ENCODE assay signal across 9 cellular contexts in the genomic region with DNA sequence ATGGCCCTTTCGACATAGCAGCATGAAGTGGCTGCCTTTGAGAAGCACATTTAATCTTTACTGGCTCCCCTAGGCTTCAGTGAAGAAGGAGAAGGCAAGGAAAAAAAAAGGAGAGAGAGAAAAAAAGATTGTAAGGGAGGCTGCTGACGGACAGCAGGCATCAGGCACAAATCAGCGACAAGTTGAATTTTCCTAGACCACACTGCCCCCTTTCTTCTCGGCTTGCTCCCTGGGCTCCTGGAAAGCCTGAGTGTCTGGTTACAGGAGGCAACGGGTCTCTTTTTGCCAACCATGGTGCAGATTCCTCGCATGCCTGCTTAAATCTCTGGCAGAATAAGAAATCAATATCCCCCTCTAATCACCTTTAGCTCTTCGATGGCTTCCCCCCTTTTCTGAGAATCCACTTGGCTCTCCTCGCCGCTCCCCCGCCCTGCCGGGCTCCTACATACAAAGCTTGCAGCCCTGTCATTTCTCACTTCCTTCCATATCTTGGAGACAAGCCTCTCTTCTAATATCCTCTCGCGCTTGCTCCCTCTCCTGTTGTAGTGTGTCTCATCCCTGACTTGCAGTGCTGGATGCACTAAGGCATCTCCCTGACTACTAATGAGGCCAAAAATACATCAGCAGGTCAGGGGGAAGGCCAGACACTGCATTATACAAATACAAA. TPM values are rescaled to one million over a fixed set of nuclear protein-coding genes. Genes with fewer than 3 reads are reported as not detected.
A peak's percentile ranks its signal among the peaks of the same experiment; 100 is the strongest.
DNase-seq lines count a peak whose midpoint lies in the region; ATAC-seq and TF ChIP-seq lines count a peak whose summit lies in the region.
"Had no signal": no experiment of that assay in that cellular context is flagged by ENCODE, and none has a peak within 500 bp of the region (broad histone marks: within the 10 kb centered on the region; RNA-seq: fewer than 3 reads in every experiment).

No MANE protein-coding gene starts in this region.

- no peaks in the 10 kb centered on the region for H3K79me2 ChIP-seq in Karpas-422 (ENCODE audit: low read length)

- intact Hi-C loops in upper lobe of right lung (cut with DNase I) = no loop called here

- no peaks in the 10 kb centered on the region for H4K20me1 ChIP-seq in Karpas-422 (ENCODE audit: insufficient read depth, low read depth, low read length)

- no peak overlapping the region for H2AFZ ChIP-seq in Karpas-422 (ENCODE audit: low read length)

- H3K36me3 ChIP-seq in BJ (ENCODE audit: control insufficient read depth, insufficient read depth, low read length) (peaks cover 1% of the 10 kb centered on the region; the same call in 1 of the 2 replicates), upper lobe of right lung (no peaks in the 10 kb centered on the region), Karpas-422 (ENCODE audit: insufficient read depth, low read length) (no peaks in the 10 kb centered on the region)

- no peak overlapping the region for H3K4me2 ChIP-seq in Karpas-422 (ENCODE audit: low read depth, low read length, poor library complexity, severe bottlenecking)

- no peaks in the 10 kb centered on the region for H3K4me1 ChIP-seq in upper lobe of right lung
- no peaks in the 10 kb centered on the region for H3K4me1 ChIP-seq in Karpas-422 (ENCODE audit: low read length)

- H3K9me3 ChIP-seq in upper lobe of right lung = no peaks in the 10 kb centered on the region
- no peaks in the 10 kb centered on the region for H3K9me3 ChIP-seq in Karpas-422 (ENCODE audit: low read length)

- DNase-seq in BJ (ENCODE audit: low read depth) (peak; percentile 55), NCI-H82 (lab: John Stamatoyannopoulos, UW) (peak; percentile 28), epidermal melanocyte (ENCODE audit: insufficient read length, low spot score) (peak; percentile 57), medulla oblongata (ENCODE audit: extremely low spot score) (peak; percentile 97), upper lobe of right lung (no peak), Karpas-422 (no peak), cerebellar nuclear complex (lab: John Stamatoyannopoulos, UW) (no peak)
- DNase-seq: activated naive CD8-positive, alpha-beta T cell treated with anti-CD3 and anti-CD28 coated beads, Interleukin-2, amount 10 ng/mL, durations not matched to agents 7 days and 5 days had no signal

- ATAC-seq in upper lobe of right lung = peak; percentile 93
- no peak for ATAC-seq in GM21723 (IDR thresholded peaks at IDR 0.05; ENCODE audit: unreplicated experiment)

- peak overlapping the region; percentile 43 for H3K27ac ChIP-seq in upper lobe of right lung
- H3K27ac ChIP-seq in Karpas-422 (ENCODE audit: low read length) = no peak overlapping the region

- TF ChIP-seq CTCF in BJ (IDR thresholded peaks at IDR 0.05; ENCODE audit: insufficient read depth, low read depth, low read length) (peak; percentile 69), upper lobe of right lung (IDR thresholded peaks at IDR 0.05) (peak; percentile 49)

- POLR2A ChIA-PET in BJ (lab: Charles Lee) = interaction anchor here (0.5 to 1.9 kb wide), 6 partner anchors 60 to 506 kb away, joined by 4 to 15 read pairs (median 6); no protein-coding TSS in a partner anchor

- H3K27me3 ChIP-seq in BJ (ENCODE audit: control insufficient read depth, insufficient read depth, low read length) (no peaks in the 10 kb centered on the region), upper lobe of right lung (peaks cover 15% of the 10 kb centered on the region), Karpas-422 (ENCODE audit: low read length) (no peaks in the 10 kb centered on the region)

- CTCF ChIA-PET in BJ (lab: Yijun Ruan, JAX) = interaction anchor here (0.6 to 6.2 kb wide), 23 partner anchors 12 to 535 kb away, joined by 3 to 29 read pairs (median 3); no protein-coding TSS in a partner anchor

- H3K9ac ChIP-seq in Karpas-422 (ENCODE audit: low read length) = no peak overlapping the region

- no peaks in the 10 kb centered on the region for H3K9me2 ChIP-seq in Karpas-422 (replicated peaks; ENCODE audit: insufficient read depth, low read length)

- H3K4me3 ChIP-seq in BJ (ENCODE audit: low read depth, low read length) (peak overlapping the region; percentile 68), upper lobe of right lung (peak overlapping the region; percentile 47), Karpas-422 (ENCODE audit: low read length) (no peak overlapping the region)

RNA-seq across cellular contexts. Expression of gene BLID, which starts 14.3 kb away (rescaled TPM):
- polyA plus RNA-seq in BJ (2011; rRNA removed) = 0.16 and 0.37 TPM in 2 replicates
- 10.3 and 14.2 TPM in 2 replicates for polyA minus RNA-seq in BJ (2011; rRNA and poly(A)+ RNA removed)
- total RNA-seq in upper lobe of right lung = not detected
- total RNA-seq in Karpas-422 (2014; rRNA removed; shearing (Covaris generic); ENCODE audit: low replicate concordance) = not detected in 2 replicates
- total RNA-seq: activated naive CD8-positive, alpha-beta T cell treated with anti-CD3 and anti-CD28 coated beads, Interleukin-2, amount 10 ng/mL, durations not matched to agents 7 days and 5 days had no signal

Comparison
In these comparisons a context has a peak if more than half of its experiments do, and no peak if none do; other contexts are left out.
1. DNase-seq: peak in BJ (single experiment), NCI-H82 (single experiment), epidermal melanocyte (single experiment) and medulla oblongata (single experiment); none in upper lobe of right lung (single experiment), Karpas-422 (single experiment) and cerebellar nuclear complex (0 of 2).